ENCODE assay signal across 23 cellular contexts in the genomic region with DNA sequence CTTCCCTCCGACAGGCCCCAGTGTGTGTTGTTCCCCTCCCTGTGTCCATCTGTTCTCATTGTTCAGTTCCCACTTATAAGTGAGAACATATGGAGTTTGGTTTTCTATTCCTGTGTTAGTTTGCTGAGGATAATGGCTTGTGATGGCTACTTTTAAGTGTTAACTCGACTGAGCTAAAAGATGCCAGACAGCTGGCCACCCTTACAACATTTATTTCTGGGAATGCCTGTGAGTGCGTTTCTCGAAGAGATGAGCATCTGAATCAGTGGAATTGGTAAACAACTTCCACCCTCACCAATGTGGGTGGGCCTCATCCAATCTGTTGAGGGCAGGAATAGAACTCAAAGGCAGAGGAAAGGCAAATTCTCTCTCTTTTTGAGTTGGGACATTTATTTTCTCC. TPM values are rescaled to one million over a fixed set of nuclear protein-coding genes. Genes with fewer than 3 reads are reported as not detected.
DNase-seq lines count a peak whose midpoint lies in the region; ATAC-seq, FAIRE-seq and TF ChIP-seq lines count a peak whose summit lies in the region.
"Had no signal": no experiment of that assay in that cellular context is flagged by ENCODE, and none has a peak within 500 bp of the region (broad histone marks: within the 10 kb centered on the region; RNA-seq: fewer than 3 reads in every experiment).

No MANE protein-coding gene starts in this region.

- H3K36me3 Mint-ChIP-seq in GM23338 (ENCODE audit: low read depth), result no peaks in the 10 kb centered on the region; the same call in 2 of the 3 replicates

- WGBS in small intestine, 3 donors, result 79 to 92% (median 91%) methylated on average over 4 of the region's 4 CpGs

- H4K20me1 ChIP-seq in osteoblast (ENCODE audit: insufficient read depth, low read length), result no peaks in the 10 kb centered on the region
- no peaks in the 10 kb centered on the region for H4K20me1 ChIP-seq in GM23338 (replicated peaks; ENCODE audit: insufficient read depth)

- no peak overlapping the region for H2AFZ ChIP-seq in osteoblast (ENCODE audit: low read length)
- H2AFZ ChIP-seq in GM23338, result no peak overlapping the region

- H3K79me2 ChIP-seq in osteoblast (ENCODE audit: insufficient read depth, low read length) (no peaks in the 10 kb centered on the region), GM23338 (replicated peaks; ENCODE audit: insufficient read depth) (no peaks in the 10 kb centered on the region)

- no peaks in the 10 kb centered on the region for H3K9me2 ChIP-seq in GM23338 (ENCODE audit: insufficient read depth)

- H3K36me3 ChIP-seq in osteoblast (ENCODE audit: insufficient read depth, low read length), result peaks cover 11% of the 10 kb centered on the region
- no peaks in the 10 kb centered on the region; the same call in 1 of the 2 replicates for H3K36me3 ChIP-seq in GM23338 (ENCODE audit: insufficient read depth)
- H3K36me3 ChIP-seq in small intestine (ENCODE audit: control insufficient read depth in 2 of 2, insufficient read depth in 2 of 2, low read length in 2 of 2), result peaks cover 1 to 9% of the 10 kb centered on the region in 2 donors
- H3K36me3 ChIP-seq: uterus had no signal

- ATAC-seq in GM23338 (no peak), HG02798 (IDR thresholded peaks at IDR 0.05; ENCODE audit: poor library complexity, unreplicated experiment) (no peak), left lobe of liver (no peak)
- ATAC-seq: esophagus mucosa, right lobe of liver had no signal

- H3K27ac ChIP-seq in cingulate gyrus (ENCODE audit: low read depth, low read length) (peak overlapping the region; percentile 29), osteoblast (ENCODE audit: low read depth, low read length) (peak overlapping the region; percentile 72), GM23338 (ENCODE audit: low read depth) (no peak overlapping the region), small intestine (ENCODE audit: low read depth in 1 of 2, low read length in 1 of 2) (no peak overlapping the region)
- H3K27ac ChIP-seq: right lobe of liver, uterus had no signal

- H3K4me1 ChIP-seq in osteoblast (ENCODE audit: insufficient read depth, low read length), result peaks cover 21% of the 10 kb centered on the region
- no peaks in the 10 kb centered on the region for H3K4me1 ChIP-seq in GM23338 (ENCODE audit: insufficient read depth)
- no peaks in the 10 kb centered on the region for H3K4me1 ChIP-seq in small intestine (ENCODE audit: control insufficient read depth in 2 of 2, insufficient read depth in 1 of 2, low read depth in 1 of 2, low read length in 1 of 2)
- H3K4me1 ChIP-seq: right lobe of liver, uterus had no signal

- DNase-seq in G401 (ENCODE audit: low spot score), result peak; percentile 91
- peak; percentile 90 for DNase-seq in NCI-H69 (lab: John Stamatoyannopoulos, UW)
- DNase-seq in osteoblast (ENCODE audit: insufficient read length, low spot score, missing footprints), result no peak
- no peak for DNase-seq in GM23338 (ENCODE audit: low spot score)
- no peak for DNase-seq in left lobe of liver (ENCODE audit: low spot score)
- no peak for DNase-seq in small intestine
- DNase-seq: activated naive CD4-positive, alpha-beta T cell treated with anti-CD3 and anti-CD28 coated beads, Interleukin-2, amount 50 U/mL, for 16 hours; CD8-positive, alpha-beta memory T cell; GF-D8; NCI-H1930; NK-92 treated with Interleukin-12 subunit alpha and Interleukin-12 subunit beta, amount 100 ng/mL, for 24 hours; right lobe of liver; SHP77; stimulated activated naive CD4-positive, alpha-beta T cell; uterus had no signal

- no peaks in the 10 kb centered on the region; the same call in 2 of the 3 replicates for H3K9me3 Mint-ChIP-seq in GM23338
- H3K9me3 Mint-ChIP-seq: CD8-positive, alpha-beta memory T cell; neural crest cell had no signal

- H3K9me3 ChIP-seq in osteoblast (ENCODE audit: low read depth, low read length) (no peaks in the 10 kb centered on the region), small intestine (ENCODE audit: control insufficient read depth, low read depth) (no peaks in the 10 kb centered on the region)
- H3K9me3 ChIP-seq: right lobe of liver, uterus had no signal

- H3K27me3 Mint-ChIP-seq in GM23338 (ENCODE audit: insufficient read depth, low read depth, poor library complexity), result peaks cover 5% of the 10 kb centered on the region
- H3K27me3 Mint-ChIP-seq: CD8-positive, alpha-beta memory T cell had no signal

- no peak overlapping the region for H3K4me3 Mint-ChIP-seq in GM23338
- H3K4me3 Mint-ChIP-seq: neural crest cell had no signal

- in situ Hi-C loops in G401 (cut with HindIII; ENCODE audit: low sequenced_read_pairs), result no loop called here

- FAIRE-seq in small intestine (lab: Jason Lieb, UNC), result no peak
- FAIRE-seq: colon, H54, TTC549 had no signal

- H3F3A ChIP-seq in GM23338 (replicated peaks; ENCODE audit: low read depth), result no peaks in the 10 kb centered on the region

- H3K27ac Mint-ChIP-seq in GM23338, result no peak overlapping the region
- H3K27ac Mint-ChIP-seq: CD8-positive, alpha-beta memory T cell had no signal

- H3K4me2 ChIP-seq in osteoblast (ENCODE audit: insufficient read depth, low read length) (no peak overlapping the region), GM23338 (no peak overlapping the region)

- H3K4me3 ChIP-seq in osteoblast (ENCODE audit: insufficient read depth, low read length) (no peak overlapping the region), GM23338 (no peak overlapping the region), small intestine (ENCODE audit: low read depth in 1 of 2, low read length in 2 of 2) (no peak overlapping the region)
- H3K4me3 ChIP-seq: lung, right lobe of liver, uterus had no signal

- no peaks in the 10 kb centered on the region for H3K27me3 ChIP-seq in osteoblast (ENCODE audit: insufficient read depth, low read length)
- H3K27me3 ChIP-seq in GM23338 (ENCODE audit: insufficient read depth), result no peaks in the 10 kb centered on the region
- H3K27me3 ChIP-seq in small intestine (ENCODE audit: control insufficient read depth in 2 of 2, insufficient read depth in 2 of 2, low read length in 2 of 2), result no peaks in the 10 kb centered on the region
- H3K27me3 ChIP-seq: right lobe of liver, uterus had no signal

- TF ChIP-seq CTCF in osteoblast (IDR thresholded peaks at IDR 0.05; ENCODE audit: extremely low read depth, low read depth, low read length), result no peak
- TF ChIP-seq CTCF in GM23338 (conservative IDR thresholded peaks at IDR 0.05; ENCODE audit: low read depth in 2 of 2), result no peak

- H3K4me1 Mint-ChIP-seq in GM23338, result peaks cover 7% of the 10 kb centered on the region

TF ChIP-seq in GM23338, 12 proteins besides CTCF, POLR2A, EP300 and RAD21 (continues in another document):
- no peak for TF ChIP-seq STAT1 (IDR thresholded peaks at IDR 0.05; ENCODE audit: unreplicated experiment)
- no peak for TF ChIP-seq REST (IDR thresholded peaks at IDR 0.05; ENCODE audit: unreplicated experiment)
- TF ChIP-seq POLR2AphosphoS5 (IDR thresholded peaks at IDR 0.05; ENCODE audit: low read depth), result no peak
- no peak for TF ChIP-seq NANOG (IDR thresholded peaks at IDR 0.05; ENCODE audit: borderline replicate concordance)
- TF ChIP-seq CREB1 (CRISPR knock-in tag; IDR thresholded peaks at IDR 0.05; ENCODE audit: low read depth), result no peak
- TF ChIP-seq JUNB (IDR thresholded peaks at IDR 0.05; ENCODE audit: unreplicated experiment), result no peak
- TF ChIP-seq EZH2 (IDR thresholded peaks at IDR 0.05; ENCODE audit: low read depth, unreplicated experiment), result no peak
- TF ChIP-seq ZNF114 (CRISPR knock-in tag; IDR thresholded peaks at IDR 0.05), result no peak
- TF ChIP-seq ZNF331 (CRISPR knock-in tag; IDR thresholded peaks at IDR 0.05; ENCODE audit: low read depth), result no peak

RNA-seq across cellular contexts. Expression of gene TM2D3, which starts 24.8 kb away (rescaled TPM):
- total RNA-seq in G401 (2014; rRNA removed; shearing (Covaris generic)), result 21.9 and 32.2 TPM in 2 replicates
- 31.8 and 32.6 TPM in 2 replicates for total RNA-seq in osteoblast
- total RNA-seq in GM23338 (2014; rRNA removed; shearing (Covaris generic)), result 33.9 and 36.6 TPM in 2 replicates
- polyA plus RNA-seq in GM23338 (2016; fragmentation: Nextera tagmentation; extraction: Ambion mirVana), result 26.2 and 28.7 TPM in 2 replicates
- total RNA-seq in left lobe of liver, result 30.4 TPM
- 10 to 100 TPM; 19.0 to 38.2 (median 24.9) TPM for polyA plus RNA-seq in small intestine

RNA-seq across cellular contexts. Expression of gene TARS3, which starts 47.3 kb away (rescaled TPM):
- 13.2 and 15.5 TPM in 2 replicates for total RNA-seq in G401 (2014; rRNA removed; shearing (Covaris generic))
- total RNA-seq in osteoblast, result 8.7 and 15.0 TPM in 2 replicates
- total RNA-seq in GM23338 (2014; rRNA removed; shearing (Covaris generic)), result 15.4 and 16.5 TPM in 2 replicates
- 12.7 and 13.0 TPM in 2 replicates for polyA plus RNA-seq in GM23338 (2016; fragmentation: Nextera tagmentation; extraction: Ambion mirVana)
- total RNA-seq in left lobe of liver, result 5.1 TPM
- polyA plus RNA-seq in small intestine, result 1 to 10 TPM; 4.2 to 5.7 (median 4.5) TPM

Comparison
In these comparisons a context has a peak if more than half of its experiments do, and no peak if none do; other contexts are left out.
1. DNase-seq: peak in G401 (single experiment) and NCI-H69 (single experiment); none in osteoblast (single experiment), GM23338 (single experiment), left lobe of liver (single experiment) and small intestine (single experiment).
2. H3K27ac ChIP-seq: peak in cingulate gyrus (single experiment) and osteoblast (single experiment); none in GM23338 (single experiment) and small intestine (0 of 2).